8 cellular contexts compared by ENCODE assay signal in the genomic region with DNA sequence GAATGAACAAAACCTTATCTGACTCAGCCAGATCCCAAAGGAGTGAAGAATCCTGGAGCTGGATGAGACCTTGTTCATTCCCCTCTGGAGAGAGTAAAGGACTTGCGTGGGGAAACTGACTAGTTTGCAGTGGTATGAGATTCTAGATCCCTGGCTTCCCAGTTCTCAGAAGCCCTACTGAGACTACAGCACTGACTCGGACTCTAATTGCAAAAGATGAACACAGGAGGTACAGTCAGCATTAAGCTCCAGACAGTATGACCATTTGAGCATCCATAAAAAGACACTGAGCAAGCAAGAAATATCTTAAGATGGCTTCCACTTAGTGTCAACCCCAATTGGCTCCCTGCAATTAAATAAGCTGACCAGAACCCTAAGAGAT. TPM values are rescaled to one million over a fixed set of nuclear protein-coding genes. Genes with fewer than 3 reads are reported as not detected.
A peak's percentile ranks its signal among the peaks of the same experiment; 100 is the strongest.
DNase-seq lines count a peak whose midpoint lies in the region; ATAC-seq and TF ChIP-seq lines count a peak whose summit lies in the region.

No MANE protein-coding gene starts in this region.

- no peak overlapping the region for H3K4me3 ChIP-seq in right atrium auricular region
- H3K4me3 ChIP-seq in spleen, result peak overlapping the region in 1 of 8 donors; percentile 14

- H3K4me3 Mint-ChIP-seq in HFFc6, result peak overlapping the region; percentile 46

- peaks cover 34% of the 10 kb centered on the region for H3K36me3 Mint-ChIP-seq in HFFc6 (ENCODE audit: low read depth)
- H3K36me3 Mint-ChIP-seq in activated naive CD4-positive, alpha-beta T cell treated with anti-CD3 and anti-CD28 coated beads, Interleukin-2, amount 50 U/mL, for 72 hours, result peaks cover 57 to 58% of the 10 kb centered on the region in 2 donors

- no peaks in the 10 kb centered on the region for H3K36me3 ChIP-seq in right atrium auricular region
- peaks cover 0 to 34% (median 0%) of the 10 kb centered on the region in 6 donors for H3K36me3 ChIP-seq in spleen

- ATAC-seq in activated naive CD4-positive, alpha-beta T cell treated with anti-CD3 and anti-CD28 coated beads, Interleukin-2, amount 50 U/mL, for 72 hours, result peak in 1 of 2 donors; percentile 13
- ATAC-seq in GM19395 (IDR thresholded peaks at IDR 0.05; ENCODE audit: unreplicated experiment) (no peak), HG03457 (IDR thresholded peaks at IDR 0.05; ENCODE audit: unreplicated experiment) (no peak), HG02938 (IDR thresholded peaks at IDR 0.05; ENCODE audit: unreplicated experiment) (no peak)

- intact Hi-C loops in spleen (cut with DNase I; ENCODE audit: low total_unique reads), result no loop called here

- H3K4me1 Mint-ChIP-seq in HFFc6 (ENCODE audit: low read depth), result peaks cover 64% of the 10 kb centered on the region

- H3K4me1 ChIP-seq in right atrium auricular region, result peaks cover 0 to 78% of the 10 kb centered on the region in 2 donors
- peaks cover 41 to 91% (median 63%) of the 10 kb centered on the region in 6 donors for H3K4me1 ChIP-seq in spleen

- TF ChIP-seq CTCF in HFFc6 (IDR thresholded peaks at IDR 0.05) (no peak), right atrium auricular region (IDR thresholded peaks at IDR 0.05) (no peak), spleen (IDR thresholded peaks at IDR 0.05 in 8 of 11, conservative IDR thresholded peaks at IDR 0.05 in 3 of 11) (no peak)

- peak; percentile 83 for DNase-seq in HFFc6
- DNase-seq in activated naive CD4-positive, alpha-beta T cell treated with anti-CD3 and anti-CD28 coated beads, Interleukin-2, amount 50 U/mL, for 72 hours (ENCODE audit: low spot score in 2 of 2), result no peak
- DNase-seq in right atrium auricular region (ENCODE audit: low spot score), result no peak
- no peak for DNase-seq in spleen
- no peak for DNase-seq in A172 (ENCODE audit: low spot score)

- H3K27me3 ChIP-seq in right atrium auricular region (no peaks in the 10 kb centered on the region), spleen (replicated peaks in 1 of 7) (no peaks in the 10 kb centered on the region)

- H3K9me3 ChIP-seq in right atrium auricular region (no peaks in the 10 kb centered on the region), spleen (no peaks in the 10 kb centered on the region)

- H3K27ac Mint-ChIP-seq in HFFc6, result peak overlapping the region; percentile 100
- H3K27ac Mint-ChIP-seq in activated naive CD4-positive, alpha-beta T cell treated with anti-CD3 and anti-CD28 coated beads, Interleukin-2, amount 50 U/mL, for 72 hours, result peak overlapping the region; percentile 98 to 100

- 76 to 92% (median 88%) methylated on average over 2 of the region's 2 CpGs for WGBS in spleen, 5 donors

- H3K9me3 Mint-ChIP-seq in HFFc6, result no peaks in the 10 kb centered on the region
- H3K9me3 Mint-ChIP-seq in activated naive CD4-positive, alpha-beta T cell treated with anti-CD3 and anti-CD28 coated beads, Interleukin-2, amount 50 U/mL, for 72 hours, result no peaks in the 10 kb centered on the region

- H3K27ac ChIP-seq in right atrium auricular region (peak overlapping the region; percentile 99 to 100), spleen (peak overlapping the region in 7 of 8 donors; percentile 69 to 100 (median 100))

- no peaks in the 10 kb centered on the region for H3K27me3 Mint-ChIP-seq in HFFc6 (ENCODE audit: insufficient read depth)

- no peak for TF ChIP-seq POLR2A in spleen (IDR thresholded peaks at IDR 0.05)

RNA-seq across cellular contexts. Expression of a gene that starts 6.8 kb away (rescaled TPM):
- 10 to 100 TPM; 43.9 to 66.1 (median 55.2) TPM for total RNA-seq in HFFc6 (2021; fragmentation: NEBNext Ultra II Directional; extraction: Animal tissue kit (Norgen Biotek cat#: 25700))
- total RNA-seq in activated naive CD4-positive, alpha-beta T cell treated with anti-CD3 and anti-CD28 coated beads, Interleukin-2, amount 50 U/mL, for 72 hours, result 100 to 1,000 TPM in 1 of 2 donors, 10 to 100 TPM in 1; 49.8 to 112 TPM
- total RNA-seq in right atrium auricular region (10 to 100 TPM; 15.4 to 18.0 TPM), spleen (10 to 100 TPM; 26.8 to 68.7 (median 44.1) TPM)
- polyA plus RNA-seq in spleen, result 10 to 100 TPM in 1 of 3 donors, 1 to 10 TPM in 2; 6.0 to 14.2 (median 7.5) TPM
- total RNA-seq in A172 (2014; rRNA removed; shearing (Covaris generic)), result 10.1 and 13.1 TPM in 2 replicates

RNA-seq across cellular contexts. Expression of a gene that starts 23.8 kb away (rescaled TPM):
- total RNA-seq in HFFc6 (2021; fragmentation: NEBNext Ultra II Directional; extraction: Animal tissue kit (Norgen Biotek cat#: 25700)), result 100 to 1,000 TPM; 158 to 181 (median 175) TPM
- total RNA-seq in activated naive CD4-positive, alpha-beta T cell treated with anti-CD3 and anti-CD28 coated beads, Interleukin-2, amount 50 U/mL, for 72 hours, result 100 to 1,000 TPM; 121 to 178 TPM
- total RNA-seq in right atrium auricular region (10 to 100 TPM; 43.7 to 48.7 TPM), spleen (10 to 100 TPM; 42.7 to 72.4 (median 59.5) TPM)
- polyA plus RNA-seq in spleen, result 10 to 100 TPM; 28.1 to 53.3 (median 43.9) TPM
- 179 and 185 TPM in 2 replicates for total RNA-seq in A172 (2014; rRNA removed; shearing (Covaris generic))

RNA-seq across cellular contexts. Expression of a gene that starts 58.4 kb away (rescaled TPM):
- total RNA-seq in HFFc6 (2021; fragmentation: NEBNext Ultra II Directional; extraction: Animal tissue kit (Norgen Biotek cat#: 25700)), result 10 to 100 TPM; 44.2 to 55.1 (median 49.3) TPM
- total RNA-seq in activated naive CD4-positive, alpha-beta T cell treated with anti-CD3 and anti-CD28 coated beads, Interleukin-2, amount 50 U/mL, for 72 hours, result 10 to 100 TPM; 41.4 to 51.0 TPM
- total RNA-seq in right atrium auricular region (10 to 100 TPM; 47.8 to 51.0 TPM), spleen (10 to 100 TPM; 23.6 to 31.0 (median 26.3) TPM)
- polyA plus RNA-seq in spleen, result 10 to 100 TPM in 2 of 3 donors, 1 to 10 TPM in 1; 7.4 to 20.5 (median 10.1) TPM
- 36.3 and 45.9 TPM in 2 replicates for total RNA-seq in A172 (2014; rRNA removed; shearing (Covaris generic))
